Comparison of ENCODE assay signal across 16 cellular contexts in genomic region chr15:80744826-80745225, GRCh38. TPM values are rescaled to one million over a fixed set of nuclear protein-coding genes. Genes with fewer than 3 reads are reported as not detected.
A peak's percentile ranks its signal among the peaks of the same experiment; 100 is the strongest.
DNase-seq lines count a peak whose midpoint lies in the region; ATAC-seq and TF ChIP-seq lines count a peak whose summit lies in the region.
"Had no signal": no experiment of that assay in that cellular context is flagged by ENCODE, and none has a peak within 500 bp of the region (broad histone marks: within the 10 kb centered on the region; RNA-seq: fewer than 3 reads in every experiment).

No MANE protein-coding gene starts in this region.

- intact Hi-C loops in activated T-helper 2 cell treated with anti-CD3 and anti-CD28 coated beads, Interferon-gamma antibody, Interleukin-2, Interleukin-4, amounts not matched to agents 10 μg/mL and 5 μg/mL and 100 μg/mL, durations not matched to agents 14 hours and 24 hours and 36 hours (cut with micrococcal nuclease): no loop called here

- peak overlapping the region in 1 of 2 experiments; percentile 25; a peak in 3 of 4 replicates for H3K27ac ChIP-seq in SK-N-SH (ENCODE audit: low read depth in 2 of 2, low read length in 1 of 2)
- no peak overlapping the region for H3K27ac ChIP-seq in RWPE1
- H3K27ac ChIP-seq: foreskin keratinocyte, SJSA1 had no signal

- no peak for TF ChIP-seq RAD21 in SK-N-SH (IDR thresholded peaks at IDR 0.05; ENCODE audit: low read length)

- no peaks in the 10 kb centered on the region for H3K27me3 ChIP-seq in SK-N-SH (ENCODE audit: insufficient read depth)
- H3K27me3 ChIP-seq: foreskin keratinocyte, SJSA1 had no signal

- no peak overlapping the region for H2AFZ ChIP-seq in SK-N-SH (ENCODE audit: low read depth)

- no peak for TF ChIP-seq CTCF in SK-N-SH (IDR thresholded peaks at IDR 0.05)
- TF ChIP-seq CTCF in fibroblast of mammary gland (conservative IDR thresholded peaks at IDR 0.05; ENCODE audit: control insufficient read depth, insufficient read depth, low read depth, low read length): no peak
- TF ChIP-seq CTCF in osteocyte (IDR thresholded peaks at IDR 0.05): no peak
- TF ChIP-seq CTCF in RWPE1 (conservative IDR thresholded peaks at IDR 0.05; ENCODE audit: low read depth): no peak

- H3K9me2 ChIP-seq in SK-N-SH: no peaks in the 10 kb centered on the region

- no peak overlapping the region for H3K4me2 ChIP-seq in SK-N-SH

- no peak for TF ChIP-seq POLR2A in erythroblast (IDR thresholded peaks at IDR 0.05; ENCODE audit: low read length)

- H3K9ac ChIP-seq in SK-N-SH: no peak overlapping the region

- TF ChIP-seq EP300 in SK-N-SH (IDR thresholded peaks at IDR 0.05; ENCODE audit: borderline replicate concordance in 1 of 2, low read depth in 1 of 2, low read length in 1 of 2): no peak

- H3K27ac Mint-ChIP-seq in osteocyte (ENCODE audit: unreplicated experiment): peak overlapping the region; percentile 89
- H3K27ac Mint-ChIP-seq in activated T-helper 2 cell treated with anti-CD3 and anti-CD28 coated beads, Interferon-gamma antibody, Interleukin-2, Interleukin-4, amounts not matched to agents 10 μg/mL and 5 μg/mL and 100 μg/mL, durations not matched to agents 14 hours and 24 hours and 36 hours: no peak overlapping the region
- H3K27ac Mint-ChIP-seq in activated T-helper 17 cell treated with anti-CD3 and anti-CD28 coated beads, Interleukin-2, amount 50 U/mL, for 72 hours: no peak overlapping the region
- H3K27ac Mint-ChIP-seq: stimulated activated naive CD8-positive, alpha-beta T cell treated with anti-CD3 and anti-CD28 coated beads, Interleukin-15, Interleukin-2, amounts not matched to agents 100 ng/mL and 50 ng/mL, for 24 hours had no signal

- CTCF ChIA-PET in SK-N-SH (lab: Yijun Ruan, JAX): interaction anchor here (2.1 kb wide), 1 partner anchor 32 kb away, joined by 5 read pairs; no protein-coding TSS in a partner anchor
- CTCF ChIA-PET in RWPE1 (lab: Yijun Ruan, JAX): interaction anchor here (0.6 to 0.7 kb wide), 2 partner anchors 13 to 125 kb away, joined by 3 read pairs; no protein-coding TSS in a partner anchor

- 11% methylated on average over 1 of the region's 1 CpG for WGBS in SK-N-SH (ENCODE audit: low lambda C conversion rate)

- peaks cover 0 to 4% of the 10 kb centered on the region in 2 experiments for H3K36me3 ChIP-seq in SK-N-SH (replicated peaks in 1 of 2; ENCODE audit: control insufficient read depth in 1 of 2, insufficient read depth in 2 of 2, low read length in 1 of 2)
- H3K36me3 ChIP-seq: SJSA1 had no signal

- H3K27me3 Mint-ChIP-seq in osteocyte (ENCODE audit: unreplicated experiment): no peaks in the 10 kb centered on the region
- no peaks in the 10 kb centered on the region for H3K27me3 Mint-ChIP-seq in activated T-helper 2 cell treated with anti-CD3 and anti-CD28 coated beads, Interferon-gamma antibody, Interleukin-2, Interleukin-4, amounts not matched to agents 10 μg/mL and 5 μg/mL and 100 μg/mL, durations not matched to agents 14 hours and 24 hours and 36 hours (ENCODE audit: low read depth)
- H3K27me3 Mint-ChIP-seq in activated T-helper 17 cell treated with anti-CD3 and anti-CD28 coated beads, Interleukin-2, amount 50 U/mL, for 72 hours: no peaks in the 10 kb centered on the region
- H3K27me3 Mint-ChIP-seq: CD8-positive, alpha-beta memory T cell; stimulated activated naive CD8-positive, alpha-beta T cell treated with anti-CD3 and anti-CD28 coated beads, Interleukin-15, Interleukin-2, amounts not matched to agents 100 ng/mL and 50 ng/mL, for 24 hours had no signal

- no peak for ATAC-seq in activated T-helper 17 cell treated with anti-CD3 and anti-CD28 coated beads, Interleukin-2, amount 50 U/mL, for 72 hours (replicated peaks)
- ATAC-seq: foreskin keratinocyte, right cardiac atrium had no signal

- no peak overlapping the region for H3K4me3 Mint-ChIP-seq in osteocyte (ENCODE audit: unreplicated experiment)
- H3K4me3 Mint-ChIP-seq in activated T-helper 2 cell treated with anti-CD3 and anti-CD28 coated beads, Interferon-gamma antibody, Interleukin-2, Interleukin-4, amounts not matched to agents 10 μg/mL and 5 μg/mL and 100 μg/mL, durations not matched to agents 14 hours and 24 hours and 36 hours (ENCODE audit: low read depth): no peak overlapping the region
- H3K4me3 Mint-ChIP-seq in activated T-helper 17 cell treated with anti-CD3 and anti-CD28 coated beads, Interleukin-2, amount 50 U/mL, for 72 hours: no peak overlapping the region
- H3K4me3 Mint-ChIP-seq: CD8-positive, alpha-beta memory T cell; stimulated activated naive CD8-positive, alpha-beta T cell treated with anti-CD3 and anti-CD28 coated beads, Interleukin-15, Interleukin-2, amounts not matched to agents 100 ng/mL and 50 ng/mL, for 24 hours had no signal

- no peaks in the 10 kb centered on the region for H4K20me1 ChIP-seq in SK-N-SH (ENCODE audit: insufficient read depth)

- peaks cover 23% of the 10 kb centered on the region for H3K36me3 Mint-ChIP-seq in osteocyte (ENCODE audit: unreplicated experiment)
- no peaks in the 10 kb centered on the region for H3K36me3 Mint-ChIP-seq in activated T-helper 2 cell treated with anti-CD3 and anti-CD28 coated beads, Interferon-gamma antibody, Interleukin-2, Interleukin-4, amounts not matched to agents 10 μg/mL and 5 μg/mL and 100 μg/mL, durations not matched to agents 14 hours and 24 hours and 36 hours (ENCODE audit: low read depth)
- H3K36me3 Mint-ChIP-seq in activated T-helper 17 cell treated with anti-CD3 and anti-CD28 coated beads, Interleukin-2, amount 50 U/mL, for 72 hours (ENCODE audit: low read depth): peaks cover 4% of the 10 kb centered on the region

- POLR2A ChIA-PET in SK-N-SH (lab: Yijun Ruan, JAX) (interaction anchor here (0.5 kb wide), 1 partner anchor 308 kb away, joined by 3 read pairs; no protein-coding TSS in a partner anchor), RWPE1 (lab: Yijun Ruan, JAX; ENCODE audit: low non-redundant PET) (no interaction called here)

- peaks cover 4% of the 10 kb centered on the region for H3F3A ChIP-seq in SK-N-SH (replicated peaks; ENCODE audit: insufficient read depth)

- H3K4me3 ChIP-seq in SK-N-SH (ENCODE audit: low read depth in 2 of 2, low read length in 1 of 2): no peak overlapping the region
- no peak overlapping the region for H3K4me3 ChIP-seq in fibroblast of mammary gland (ENCODE audit: control insufficient read depth, low read depth, low read length)
- H3K4me3 ChIP-seq: SJSA1 had no signal

- DNase-seq in GM03348 (ENCODE audit: low spot score): peak; percentile 58
- no peak for DNase-seq in SK-N-SH
- peak; percentile 59 for DNase-seq in fibroblast of mammary gland (ENCODE audit: low read depth)
- DNase-seq in osteocyte (ENCODE audit: extremely low spot score, unreplicated experiment): no peak
- DNase-seq in RWPE1 (ENCODE audit: low spot score): no peak
- no peak for DNase-seq in activated T-helper 2 cell treated with anti-CD3 and anti-CD28 coated beads, Interferon-gamma antibody, Interleukin-2, Interleukin-4, amounts not matched to agents 10 μg/mL and 5 μg/mL and 100 μg/mL, durations not matched to agents 14 hours and 24 hours and 36 hours (ENCODE audit: low spot score)
- no peak for DNase-seq in erythroblast (lab: John Stamatoyannopoulos, UW)
- DNase-seq: activated naive CD4-positive, alpha-beta T cell treated with anti-CD3 and anti-CD28 coated beads, Interleukin-2, amount 50 U/mL, for 16 hours; CD8-positive, alpha-beta memory T cell; foreskin keratinocyte; GOT3; NCI-H2029 treated with DMSO at 0.1 percent for 48 hours; right cardiac atrium had no signal

- H3K9me3 ChIP-seq in SK-N-SH: no peaks in the 10 kb centered on the region
- H3K9me3 ChIP-seq: SJSA1 had no signal

- peaks cover 55% of the 10 kb centered on the region for H3K4me1 Mint-ChIP-seq in osteocyte (ENCODE audit: unreplicated experiment)
- H3K4me1 Mint-ChIP-seq in activated T-helper 2 cell treated with anti-CD3 and anti-CD28 coated beads, Interferon-gamma antibody, Interleukin-2, Interleukin-4, amounts not matched to agents 10 μg/mL and 5 μg/mL and 100 μg/mL, durations not matched to agents 14 hours and 24 hours and 36 hours (ENCODE audit: low read depth): no peaks in the 10 kb centered on the region
- no peaks in the 10 kb centered on the region for H3K4me1 Mint-ChIP-seq in activated T-helper 17 cell treated with anti-CD3 and anti-CD28 coated beads, Interleukin-2, amount 50 U/mL, for 72 hours
- H3K4me1 Mint-ChIP-seq: CD8-positive, alpha-beta memory T cell had no signal

- H3K9me3 Mint-ChIP-seq in osteocyte (ENCODE audit: unreplicated experiment): peaks cover 7% of the 10 kb centered on the region
- H3K9me3 Mint-ChIP-seq in activated T-helper 2 cell treated with anti-CD3 and anti-CD28 coated beads, Interferon-gamma antibody, Interleukin-2, Interleukin-4, amounts not matched to agents 10 μg/mL and 5 μg/mL and 100 μg/mL, durations not matched to agents 14 hours and 24 hours and 36 hours: peaks cover 7% of the 10 kb centered on the region
- peaks cover 3% of the 10 kb centered on the region for H3K9me3 Mint-ChIP-seq in activated T-helper 17 cell treated with anti-CD3 and anti-CD28 coated beads, Interleukin-2, amount 50 U/mL, for 72 hours

- H3K4me1 ChIP-seq in SK-N-SH (ENCODE audit: control insufficient read depth in 1 of 2, insufficient read depth in 2 of 2, low read depth in 1 of 2, low read length in 1 of 2): 0 out of 4 replicates have a peak, but pooled peaks cover 0 to 4% of the 10 kb centered on the region in 2 experiments
- H3K4me1 ChIP-seq: foreskin keratinocyte had no signal

- peaks cover 17% of the 10 kb centered on the region for H3K79me2 ChIP-seq in SK-N-SH (ENCODE audit: insufficient read depth)

TF ChIP-seq in SK-N-SH, 30 proteins besides CTCF, POLR2A, EP300 and RAD21 (continues in another document):
- TF ChIP-seq YY1 (IDR thresholded peaks at IDR 0.05; ENCODE audit: low read depth) (no peak), RXRA (IDR thresholded peaks at IDR 0.05; ENCODE audit: borderline replicate concordance, low read depth) (no peak), RFX5 (IDR thresholded peaks at IDR 0.05; ENCODE audit: low read length) (no peak)

RNA-seq across cellular contexts. Expression of gene CEMIP, which starts 34.3 kb away (rescaled TPM):
- polyA plus RNA-seq in SK-N-SH (2012; rRNA removed): 27.8 and 30.8 TPM in 2 replicates
- 17.3 and 22.9 TPM in 2 replicates for polyA plus RNA-seq in SK-N-SH (2012; cell fraction: cytosol; rRNA removed)
- polyA plus RNA-seq in SK-N-SH (2012; cell fraction: nucleus; rRNA removed): 48.2 and 60.5 TPM in 2 replicates
- total RNA-seq in osteocyte: 445 and 457 TPM in 2 replicates
- total RNA-seq in activated T-helper 2 cell treated with anti-CD3 and anti-CD28 coated beads, Interferon-gamma antibody, Interleukin-2, Interleukin-4, amounts not matched to agents 10 μg/mL and 5 μg/mL and 100 μg/mL, durations not matched to agents 14 hours and 24 hours and 36 hours: 0.30 TPM in 1 of 2 replicates, not detected in the other
- under 1 TPM; 0.04 to 0.05 TPM for total RNA-seq in activated T-helper 17 cell treated with anti-CD3 and anti-CD28 coated beads, Interleukin-2, amount 50 U/mL, for 72 hours
- total RNA-seq: CD8-positive, alpha-beta memory T cell had no signal
- polyA plus RNA-seq: CD8-positive, alpha-beta memory T cell had no signal

RNA-seq across cellular contexts. Expression of gene ABHD17C, which starts 49.7 kb away (rescaled TPM):
- 9.2 and 11.7 TPM in 2 replicates for polyA plus RNA-seq in SK-N-SH (2012; rRNA removed)
- 12.4 and 16.0 TPM in 2 replicates for polyA plus RNA-seq in SK-N-SH (2012; cell fraction: cytosol; rRNA removed)
- 4.1 and 7.8 TPM in 2 replicates for polyA plus RNA-seq in SK-N-SH (2012; cell fraction: nucleus; rRNA removed)
- total RNA-seq in osteocyte: 14.4 and 17.7 TPM in 2 replicates
- 4.2 and 4.3 TPM in 2 replicates for total RNA-seq in activated T-helper 2 cell treated with anti-CD3 and anti-CD28 coated beads, Interferon-gamma antibody, Interleukin-2, Interleukin-4, amounts not matched to agents 10 μg/mL and 5 μg/mL and 100 μg/mL, durations not matched to agents 14 hours and 24 hours and 36 hours
- 1 to 10 TPM; 6.2 to 6.4 TPM for total RNA-seq in activated T-helper 17 cell treated with anti-CD3 and anti-CD28 coated beads, Interleukin-2, amount 50 U/mL, for 72 hours

Comparison
In these comparisons a context has a peak if more than half of its experiments do, and no peak if none do; other contexts are left out.
1. DNase-seq: peak in GM03348 (single experiment) and fibroblast of mammary gland (single experiment); none in SK-N-SH (single experiment), osteocyte (single experiment), RWPE1 (single experiment), activated T-helper 2 cell treated with anti-CD3 and anti-CD28 coated beads, Interferon-gamma antibody, Interleukin-2, Interleukin-4, amounts not matched to agents 10 μg/mL and 5 μg/mL and 100 μg/mL, durations not matched to agents 14 hours and 24 hours and 36 hours (single experiment) and erythroblast (0 of 2).
2. RNA of gene CEMIP, which starts 34.3 kb away (total RNA-seq): 445 to 457 TPM in osteocyte; 0.30 TPM in activated T-helper 2 cell treated with anti-CD3 and anti-CD28 coated beads, Interferon-gamma antibody, Interleukin-2, Interleukin-4, amounts not matched to agents 10 μg/mL and 5 μg/mL and 100 μg/mL, durations not matched to agents 14 hours and 24 hours and 36 hours and 0.04 to 0.05 TPM in activated T-helper 17 cell treated with anti-CD3 and anti-CD28 coated beads, Interleukin-2, amount 50 U/mL, for 72 hours; every median in the first group is over 100 times any median in the second.